In genomic region chr11:62069961-62070919, GRCh38 we compare ENCODE assay signal across 14 cellular contexts.
"Had no signal": no experiment of that assay in that cellular context is flagged by ENCODE, and none has a peak within 500 bp of the region (broad histone marks: within the 10 kb centered on the region; RNA-seq: fewer than 3 reads in every experiment).

No MANE protein-coding gene starts in this region.

- H3K36me3 ChIP-seq: tibial artery had no signal

- H3K9me3 ChIP-seq: tibial artery had no signal

- H3K27me3 ChIP-seq: tibial artery had no signal

- FAIRE-seq: urothelium cell line had no signal

- H3K4me1 ChIP-seq: tibial artery had no signal

- DNase-seq: activated CD4-positive, alpha-beta memory T cell treated with anti-CD3 and anti-CD28 coated beads, Interleukin-2, amount 10 ng/mL, durations not matched to agents 7 days and 5 days; activated CD4-positive, CD25-positive, alpha-beta regulatory T cell; activated T-cell treated with anti-CD3 and anti-CD28 coated beads, Interleukin-2, amount 50 U/mL, for 24 hours; anterior cingulate cortex; cortex of kidney; effector CD8-positive, alpha-beta T cell; mesenchymal stem cell; naive thymus-derived CD4-positive, alpha-beta T cell; stimulated activated CD4-positive, alpha-beta T cell treated with anti-CD3 and anti-CD28 coated beads, Interleukin-12 subunit alpha, Interleukin-12 subunit beta, amount 100 ng/mL, for 4 hours; stimulated activated CD4-positive, alpha-beta T cell treated with anti-CD3 and anti-CD28 coated beads, Interleukin-1b, Interleukin-23, amount 100 ng/mL, for 48 hours; stimulated activated CD8-positive, alpha-beta memory T cell treated with anti-CD3 and anti-CD28 coated beads, Interleukin-4, amount 100 ng/mL, for 48 hours; tibial artery had no signal

- H3K27ac ChIP-seq: tibial artery had no signal

- ATAC-seq: esophagus mucosa; naive thymus-derived CD4-positive, alpha-beta T cell had no signal

- H3K4me3 ChIP-seq: tibial artery had no signal
